Comparison of ENCODE assay signal across 17 cellular contexts in genomic region chr9:116944714-116945534, GRCh38.
DNase-seq lines count a peak whose midpoint lies in the region; ATAC-seq, FAIRE-seq and TF ChIP-seq lines count a peak whose summit lies in the region.
"Had no signal": no experiment of that assay in that cellular context is flagged by ENCODE, and none has a peak within 500 bp of the region (broad histone marks: within the 10 kb centered on the region; RNA-seq: fewer than 3 reads in every experiment).

No MANE protein-coding gene starts in this region.

- H3K27me3 ChIP-seq in mammary epithelial cell (ENCODE audit: insufficient read depth, low read length) = no peaks in the 10 kb centered on the region
- no peaks in the 10 kb centered on the region for H3K27me3 ChIP-seq in breast epithelium
- no peaks in the 10 kb centered on the region for H3K27me3 ChIP-seq in SK-N-SH (ENCODE audit: insufficient read depth)
- H3K27me3 ChIP-seq: BE2C, Peyer's patch had no signal

- DNase-seq in mammary epithelial cell (peak; percentile 57), breast epithelium (ENCODE audit: low spot score in 2 of 2) (no peak), RCC 7860 (ENCODE audit: low spot score) (peak; percentile 13), epithelial cell of prostate (ENCODE audit: low read depth, low spot score) (no peak), amygdala (lab: John Stamatoyannopoulos, UW) (no peak), T-helper 2 cell (no peak), SK-N-SH (no peak)
- DNase-seq: 8988T; BE2C; CD8-positive, alpha-beta T cell; NCI-H1436; NCI-H2081; NCI-H748 treated with DMSO at 0.1 percent for 48 hours; Peyer's patch; SHP77 treated with DMSO at 0.1 percent for 48 hours had no signal

- BruUV-seq in mammary epithelial cell (replicated peaks; lab: Mats Ljungman, UMichigan) = no TSS peak

- H3K27ac ChIP-seq in mammary epithelial cell (ENCODE audit: insufficient read depth, low read depth, low read length) (no peak overlapping the region), breast epithelium (no peak overlapping the region), epithelial cell of prostate (peak overlapping the region; percentile 38), SK-N-SH (ENCODE audit: low read depth in 2 of 2, low read length in 1 of 2) (no peak overlapping the region)
- H3K27ac ChIP-seq: Peyer's patch had no signal

- H2AFZ ChIP-seq in mammary epithelial cell (ENCODE audit: low read depth, low read length) = no peak overlapping the region
- H2AFZ ChIP-seq in SK-N-SH (ENCODE audit: low read depth) = no peak overlapping the region

- H3K4me2 ChIP-seq in mammary epithelial cell (ENCODE audit: insufficient read depth, low read depth, low read length) (no peak overlapping the region), SK-N-SH (no peak overlapping the region)

- H3K4me1 ChIP-seq in mammary epithelial cell (ENCODE audit: insufficient read depth, low read length) (peaks cover 4% of the 10 kb centered on the region), breast epithelium (no peaks in the 10 kb centered on the region), SK-N-SH (ENCODE audit: control insufficient read depth in 1 of 2, insufficient read depth in 2 of 2, low read depth in 1 of 2, low read length in 1 of 2) (no peaks in the 10 kb centered on the region)
- H3K4me1 ChIP-seq: BE2C, Peyer's patch had no signal

- CTCF ChIA-PET in mammary epithelial cell (lab: Charles Lee; ENCODE audit: low non-redundant PET) = no interaction called here
- CTCF ChIA-PET in SK-N-SH (lab: Yijun Ruan, JAX) = no interaction called here

- no peaks in the 10 kb centered on the region for H3F3A ChIP-seq in SK-N-SH (replicated peaks; ENCODE audit: insufficient read depth)

- no peaks in the 10 kb centered on the region for H3K36me3 ChIP-seq in mammary epithelial cell (ENCODE audit: insufficient read depth, low read length)
- H3K36me3 ChIP-seq in breast epithelium = no peaks in the 10 kb centered on the region
- H3K36me3 ChIP-seq in SK-N-SH (replicated peaks in 1 of 2; ENCODE audit: control insufficient read depth in 1 of 2, insufficient read depth in 2 of 2, low read length in 1 of 2) = no peaks in the 10 kb centered on the region
- H3K36me3 ChIP-seq: BE2C, Peyer's patch had no signal

- FAIRE-seq in RCC 7860 (lab: Jason Lieb, UNC) = no peak
- FAIRE-seq: HTR-8/SVneo had no signal

- TF ChIP-seq POLR2A in breast epithelium (IDR thresholded peaks at IDR 0.05) = no peak

- no peak for TF ChIP-seq EP300 in SK-N-SH (IDR thresholded peaks at IDR 0.05; ENCODE audit: borderline replicate concordance in 1 of 2, low read depth in 1 of 2, low read length in 1 of 2)

- intact Hi-C loops in mammary epithelial cell (cut with micrococcal nuclease) (no loop called here), breast epithelium (cut with DNase I; ENCODE audit: low total_unique reads) (no loop called here)

- no peaks in the 10 kb centered on the region for H3K9me2 ChIP-seq in SK-N-SH

- H3K9ac ChIP-seq in mammary epithelial cell (ENCODE audit: insufficient read depth, low read length) (no peak overlapping the region), SK-N-SH (no peak overlapping the region)

- no peak overlapping the region for H3K4me3 ChIP-seq in mammary epithelial cell (replicated peaks in 1 of 3; ENCODE audit: insufficient read depth in 1 of 3, low read depth in 2 of 3, low read length in 3 of 3)
- no peak overlapping the region for H3K4me3 ChIP-seq in breast epithelium
- no peak overlapping the region for H3K4me3 ChIP-seq in SK-N-SH (ENCODE audit: low read depth in 2 of 2, low read length in 1 of 2)
- H3K4me3 ChIP-seq: Peyer's patch had no signal

- H3K9me3 ChIP-seq in mammary epithelial cell (replicated peaks; ENCODE audit: insufficient read depth, low read length) (no peaks in the 10 kb centered on the region), breast epithelium (no peaks in the 10 kb centered on the region), SK-N-SH (no peaks in the 10 kb centered on the region)
- H3K9me3 ChIP-seq: BE2C, Peyer's patch had no signal

- ATAC-seq in HG02759 (IDR thresholded peaks at IDR 0.05; ENCODE audit: unreplicated experiment) = no peak
- ATAC-seq: CD8-positive, alpha-beta T cell had no signal

- H4K20me1 ChIP-seq in mammary epithelial cell (ENCODE audit: insufficient read depth, low read length) (no peaks in the 10 kb centered on the region), SK-N-SH (ENCODE audit: insufficient read depth) (no peaks in the 10 kb centered on the region)

- no peak for TF ChIP-seq RAD21 in SK-N-SH (IDR thresholded peaks at IDR 0.05; ENCODE audit: low read length)

- H3K79me2 ChIP-seq in mammary epithelial cell (ENCODE audit: insufficient read depth, low read length) (no peaks in the 10 kb centered on the region), SK-N-SH (ENCODE audit: insufficient read depth) (no peaks in the 10 kb centered on the region)

- TF ChIP-seq CTCF in mammary epithelial cell (conservative IDR thresholded peaks at IDR 0.05 in 1 of 2, IDR thresholded peaks at IDR 0.05 in 1 of 2; ENCODE audit: extremely low read depth in 1 of 2, insufficient read depth in 1 of 2, low read depth in 1 of 2, low read length in 2 of 2) = no peak
- TF ChIP-seq CTCF in breast epithelium (IDR thresholded peaks at IDR 0.05) = no peak
- no peak for TF ChIP-seq CTCF in SK-N-SH (IDR thresholded peaks at IDR 0.05)

- dilution Hi-C loops in mammary epithelial cell (cut with HindIII; ENCODE audit: low sequenced_read_pairs) = no loop called here

- in situ Hi-C loops in mammary epithelial cell (cut with MboI; ENCODE audit: low sequenced_read_pairs in 2 of 2) = no loop called here

- POLR2A ChIA-PET in SK-N-SH (lab: Yijun Ruan, JAX) = interaction anchor here (0.6 kb wide), 1 partner anchor 41 kb away, joined by 3 read pairs; no protein-coding TSS in a partner anchor

- WGBS in mammary epithelial cell (ENCODE audit: low coverage, missing lambda C conversion rate) = 83% methylated on average over 4 of the region's 4 CpGs
- 25% methylated on average over 4 of the region's 4 CpGs for WGBS in SK-N-SH (ENCODE audit: low lambda C conversion rate)

TF ChIP-seq in SK-N-SH, 30 proteins besides CTCF, POLR2A, EP300 and RAD21:
- TF ChIP-seq JUND (IDR thresholded peaks at IDR 0.05) = no peak
- no peak for TF ChIP-seq RFX5 (IDR thresholded peaks at IDR 0.05; ENCODE audit: low read length)
- no peak for TF ChIP-seq USF2 (IDR thresholded peaks at IDR 0.05; ENCODE audit: borderline replicate concordance, low read depth, low read length)
- no peak for TF ChIP-seq GABPA (IDR thresholded peaks at IDR 0.05; ENCODE audit: low read depth)
- no peak for TF ChIP-seq MXI1 (IDR thresholded peaks at IDR 0.05; ENCODE audit: low read depth, low read length)
- TF ChIP-seq PBX3 (IDR thresholded peaks at IDR 0.05) = no peak
- TF ChIP-seq FOXJ3 (CRISPR knock-in tag; IDR thresholded peaks at IDR 0.05) = no peak
- no peak for TF ChIP-seq CHD2 (IDR thresholded peaks at IDR 0.05; ENCODE audit: low read length, partially characterized antibody)
TF ChIP-seq in SK-N-SH: peak in this region for 0.

Comparison
In these comparisons a context has a peak if more than half of its experiments do, and no peak if none do; other contexts are left out.
1. DNase-seq: peak in mammary epithelial cell (single experiment) and RCC 7860 (single experiment); none in breast epithelium (0 of 2), epithelial cell of prostate (single experiment), amygdala (0 of 56), T-helper 2 cell (0 of 5) and SK-N-SH (single experiment).